8 cellular contexts compared by ENCODE assay signal in genomic region chr2:191376981-191377629, GRCh38.
DNase-seq lines count a peak whose midpoint lies in the region; ATAC-seq and TF ChIP-seq lines count a peak whose summit lies in the region.

No MANE protein-coding gene starts in this region.

- no peak overlapping the region for H3K9ac ChIP-seq in H9 (ENCODE audit: extremely low read depth, insufficient read length, low read length)

- peaks cover 20% of the 10 kb centered on the region for H3K36me3 Mint-ChIP-seq in type B pancreatic cell
- H3K36me3 Mint-ChIP-seq in H9 (ENCODE audit: insufficient read depth in 1 of 3, low read depth in 3 of 3), result peaks cover 1 to 16% (median 9%) of the 10 kb centered on the region in 3 experiments; a peak in 3 of 7 replicates

- H3K36me3 ChIP-seq in lower lobe of right lung, result peaks cover 10% of the 10 kb centered on the region

- no peak overlapping the region for H3K14ac ChIP-seq in H9 (ENCODE audit: insufficient read depth, low read length)

- no peak overlapping the region for H3K4me2 ChIP-seq in H9 (ENCODE audit: insufficient read depth, insufficient read length, low read length)

- ATAC-seq in lower lobe of right lung, result peak; percentile 93 to 96

- peaks cover 23% of the 10 kb centered on the region for H3K4me1 Mint-ChIP-seq in type B pancreatic cell (ENCODE audit: unreplicated experiment)
- peaks cover 9% of the 10 kb centered on the region in 2 experiments for H3K4me1 Mint-ChIP-seq in H9

- H3K23me2 ChIP-seq in H9 (ENCODE audit: insufficient read length, low read depth, low read length, poor library complexity, severe bottlenecking), result no peaks in the 10 kb centered on the region

- no peaks in the 10 kb centered on the region for H3K27me3 ChIP-seq in lower lobe of right lung (ENCODE audit: low read depth)
- no peaks in the 10 kb centered on the region for H3K27me3 ChIP-seq in H9 (ENCODE audit: insufficient read depth, low read length)

- H3K27ac ChIP-seq in lower lobe of right lung (no peak overlapping the region), H9 (ENCODE audit: insufficient read length, low read depth, low read length) (no peak overlapping the region)

- no peak overlapping the region for H2AK5ac ChIP-seq in H9 (ENCODE audit: insufficient read length, low read length)

- H3K79me2 ChIP-seq in H9 (ENCODE audit: insufficient read depth, low read length), result no peaks in the 10 kb centered on the region

- no peak overlapping the region for H4K5ac ChIP-seq in H9 (ENCODE audit: insufficient read length, low read depth, low read length)

- H2BK120ac ChIP-seq in H9 (ENCODE audit: low read depth, low read length, poor library complexity, severe bottlenecking), result no peak overlapping the region

- no peak overlapping the region for H2BK5ac ChIP-seq in H9 (ENCODE audit: insufficient read length, low read length)

- intact Hi-C loops in lower lobe of right lung (cut with DNase I), result no loop called here

- H2BK20ac ChIP-seq in H9 (ENCODE audit: low read depth, low read length, poor library complexity, severe bottlenecking), result no peak overlapping the region

- H3K4me3 ChIP-seq in HFF-Myc (replicated peaks; ENCODE audit: low read depth, low read length), result no peak overlapping the region
- H3K4me3 ChIP-seq in choroid plexus epithelial cell (ENCODE audit: low read depth, low read length), result no peak overlapping the region
- H3K4me3 ChIP-seq in lower lobe of right lung, result no peak overlapping the region

- no peak overlapping the region for H2BK15ac ChIP-seq in H9 (ENCODE audit: low read depth, low read length)

- no peak overlapping the region for H3K18ac ChIP-seq in H9 (ENCODE audit: insufficient read length, low read depth, low read length)

- H4K20me1 ChIP-seq in H9 (ENCODE audit: control insufficient read depth, insufficient read depth, insufficient read length), result no peaks in the 10 kb centered on the region

- H2AFZ ChIP-seq in H9 (ENCODE audit: low read length), result no peak overlapping the region

- no peak overlapping the region for H3K56ac ChIP-seq in H9 (ENCODE audit: insufficient read length, low read depth, low read length)

- TF ChIP-seq CTCF in HFF-Myc (IDR thresholded peaks at IDR 0.05; ENCODE audit: low read depth, low read length, missing control alignments) (no peak), choroid plexus epithelial cell (conservative IDR thresholded peaks at IDR 0.05; ENCODE audit: low read depth, low read length) (no peak), lower lobe of right lung (IDR thresholded peaks at IDR 0.05) (no peak), type B pancreatic cell (conservative IDR thresholded peaks at IDR 0.05) (no peak), H9 (conservative IDR thresholded peaks at IDR 0.05) (no peak)

- peak; percentile 17 for DNase-seq in GF-D8 (lab: John Stamatoyannopoulos, UW)
- peak; percentile 89 for DNase-seq in HFF-Myc (ENCODE audit: extremely low read depth, low read depth)
- peak; percentile 28 for DNase-seq in NCI-H510A treated with DMSO at 0.1 percent for 48 hours (lab: John Stamatoyannopoulos, UW)
- peak; percentile 94 for DNase-seq in choroid plexus epithelial cell (ENCODE audit: low read depth)
- DNase-seq in lower lobe of right lung, result peak; percentile 72
- DNase-seq in type B pancreatic cell (ENCODE audit: extremely low spot score, unreplicated experiment), result no peak
- DNase-seq in NCI-H345 treated with DMSO at 0.1 percent for 48 hours (lab: John Stamatoyannopoulos, UW; ENCODE audit: unreplicated experiment), result no peak
- no peak for DNase-seq in H9

- H4K91ac ChIP-seq in H9 (ENCODE audit: insufficient read length, low read depth, low read length), result no peak overlapping the region

- H3T11ph ChIP-seq in H9 (ENCODE audit: low read length), result no peak overlapping the region

- H3K4me1 ChIP-seq in lower lobe of right lung, result peaks cover 20% of the 10 kb centered on the region
- H3K4me1 ChIP-seq in H9 (ENCODE audit: insufficient read depth, low read length), result peaks cover 3% of the 10 kb centered on the region; the same call in 1 of the 2 replicates

- no peaks in the 10 kb centered on the region for H3K27me3 Mint-ChIP-seq in type B pancreatic cell
- no peaks in the 10 kb centered on the region for H3K27me3 Mint-ChIP-seq in H9 (ENCODE audit: low read depth)

- WGBS in H9 (ENCODE audit: extremely low coverage, insufficient read length, low lambda C conversion rate), result no CpG with 5 or more reads among the region's 3 CpGs

- no peak overlapping the region for H3K4ac ChIP-seq in H9 (ENCODE audit: low read depth, low read length)

- H3K79me1 ChIP-seq in H9 (ENCODE audit: insufficient read depth, low read depth, low read length, poor library complexity, severe bottlenecking), result no peaks in the 10 kb centered on the region

- H3K9me3 Mint-ChIP-seq in type B pancreatic cell (no peaks in the 10 kb centered on the region), H9 (no peaks in the 10 kb centered on the region)

- no peak overlapping the region for H3K23ac ChIP-seq in H9 (ENCODE audit: insufficient read length, low read depth, low read length)

- H2BK12ac ChIP-seq in H9 (ENCODE audit: insufficient read length, low read depth, low read length), result no peak overlapping the region

- H3K9me3 ChIP-seq in lower lobe of right lung (no peaks in the 10 kb centered on the region), H9 (ENCODE audit: control insufficient read depth, low read depth, low read length) (no peaks in the 10 kb centered on the region)

- H3K4me3 Mint-ChIP-seq in type B pancreatic cell (no peak overlapping the region), H9 (no peak overlapping the region)

- H3K27ac Mint-ChIP-seq in type B pancreatic cell (peak overlapping the region; percentile 49), H9 (peak overlapping the region in 1 of 3 experiments; percentile 51; a peak in 2 of 7 replicates)

- no peak overlapping the region for H4K8ac ChIP-seq in H9 (replicated peaks; ENCODE audit: insufficient read length, low read depth, low read length)

Comparison
In these comparisons a context has a peak if more than half of its experiments do, and no peak if none do; other contexts are left out.
1. DNase-seq: peak in GF-D8 (single experiment), HFF-Myc (single experiment), NCI-H510A treated with DMSO at 0.1 percent for 48 hours (single experiment), choroid plexus epithelial cell (single experiment) and lower lobe of right lung (single experiment); none in type B pancreatic cell (single experiment), NCI-H345 treated with DMSO at 0.1 percent for 48 hours (single experiment) and H9 (single experiment).